In the genomic region with DNA sequence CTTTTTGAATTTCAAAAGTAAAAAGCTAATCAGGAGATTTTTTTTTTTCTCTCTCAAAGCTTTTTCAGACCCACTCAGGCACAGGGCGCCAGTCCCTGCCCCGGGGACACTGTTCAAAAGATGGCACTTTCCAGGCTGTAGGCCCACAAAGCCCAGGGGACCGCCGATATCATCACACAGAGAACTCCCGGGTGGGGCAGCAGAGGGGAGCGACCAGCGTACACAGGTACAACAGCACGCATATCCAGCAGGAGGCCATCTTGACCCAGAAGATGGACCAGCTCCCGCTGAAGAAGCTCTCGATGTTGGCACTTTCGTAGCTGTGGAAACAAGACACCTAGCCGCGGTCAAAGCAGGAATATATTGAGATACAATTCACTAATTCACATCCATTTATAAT, we compare ENCODE assay signal across 1 cellular context.
TF ChIP-seq lines count a peak whose summit lies in the region.

No MANE protein-coding gene starts in this region.

TF ChIP-seq in SK-N-SH, 30 proteins besides CTCF, POLR2A, EP300 and RAD21:
- TF ChIP-seq TAF1 (IDR thresholded peaks at IDR 0.05; ENCODE audit: borderline replicate concordance, low read depth, low read length): no peak
